Comparison of ENCODE assay signal across 19 cellular contexts in genomic region chr1:183618202-183618601, GRCh38. TPM values are rescaled to one million over a fixed set of nuclear protein-coding genes. Genes with fewer than 3 reads are reported as not detected.
"Had no signal": no experiment of that assay in that cellular context is flagged by ENCODE, and none has a peak within 500 bp of the region (broad histone marks: within the 10 kb centered on the region; RNA-seq: fewer than 3 reads in every experiment).

No MANE protein-coding gene starts in this region.

RNA-seq across cellular contexts. Expression of gene APOBEC4, which starts 34.9 kb away (rescaled TPM):
- total RNA-seq: activated naive CD4-positive, alpha-beta T cell treated with anti-CD3 and anti-CD28 coated beads for 36 hours; activated naive CD4-positive, alpha-beta T cell treated with anti-CD3 and anti-CD28 coated beads, Interleukin-2, amount 50 U/mL, for 72 hours; activated naive CD8-positive, alpha-beta T cell treated with anti-CD3 and anti-CD28 coated beads for 36 hours; activated naive CD8-positive, alpha-beta T cell treated with anti-CD3 and anti-CD28 coated beads, Interleukin-2, amount 10 ng/mL, durations not matched to agents 7 days and 5 days; activated T-cell treated with anti-CD3 and anti-CD28 coated beads, Interleukin-2, amount 50 U/mL, for 4 hours; activated T-helper 1 cell treated with anti-CD3 and anti-CD28 coated beads, Interleukin-12 subunit alpha, Interleukin-12 subunit beta, Interleukin-2, Interleukin-4 antibody, amounts not matched to agents 30 ng/mL and 10 ng/mL and 1 ng/mL, durations not matched to agents 14 hours and 24 hours and 36 hours; activated T-helper 17 cell treated with anti-CD3 and anti-CD28 coated beads, Interleukin-2, amount 50 U/mL, for 72 hours; activated T-helper 2 cell treated with anti-CD3 and anti-CD28 coated beads, Interferon-gamma antibody, Interleukin-2, Interleukin-4, amounts not matched to agents 10 μg/mL and 5 μg/mL and 100 μg/mL, durations not matched to agents 14 hours and 24 hours and 36 hours; adrenal gland; aorta; ascending aorta; astrocyte; body of pancreas; breast epithelium; bronchial epithelial cell; cardiac muscle cell; cardiac septum; cerebellum; chondrocyte had no signal
- polyA plus RNA-seq: adrenal gland, aorta, cardiac muscle cell had no signal
